ENCODE assay signal across 14 cellular contexts in genomic region chr20:17655865-17656489, GRCh38. TPM values are rescaled to one million over a fixed set of nuclear protein-coding genes. Genes with fewer than 3 reads are reported as not detected.
A peak's percentile ranks its signal among the peaks of the same experiment; 100 is the strongest.
DNase-seq lines count a peak whose midpoint lies in the region; ATAC-seq and TF ChIP-seq lines count a peak whose summit lies in the region.
"Had no signal": no experiment of that assay in that cellular context is flagged by ENCODE, and none has a peak within 500 bp of the region (broad histone marks: within the 10 kb centered on the region; RNA-seq: fewer than 3 reads in every experiment).

No MANE protein-coding gene starts in this region.

- no peak for TF ChIP-seq EP300 in sigmoid colon (IDR thresholded peaks at IDR 0.05)

- H4K8ac ChIP-seq in IMR-90 (ENCODE audit: low read depth in 2 of 2, low read length in 2 of 2), result no peak overlapping the region

- H3K9me1 ChIP-seq in IMR-90 (ENCODE audit: insufficient read depth, low read length), result peaks cover 26% of the 10 kb centered on the region

- H3K27ac ChIP-seq in IMR-90 (ENCODE audit: insufficient read depth, low read length) (no peak overlapping the region; the same call in 1 of the 2 replicates), mammary epithelial cell (ENCODE audit: insufficient read depth, low read depth, low read length) (no peak overlapping the region), sigmoid colon (peak overlapping the region in 3 of 4 donors; percentile 1 to 19 (median 15)), SJCRH30 (no peak overlapping the region)

- H4K20me1 ChIP-seq in IMR-90 (ENCODE audit: insufficient read depth, low read length) (peaks cover 94% of the 10 kb centered on the region), mammary epithelial cell (ENCODE audit: insufficient read depth, low read length) (peaks cover 2% of the 10 kb centered on the region)

- no peak overlapping the region for H2AFZ ChIP-seq in IMR-90 (replicated peaks; ENCODE audit: low read length, poor library complexity)
- H2AFZ ChIP-seq in mammary epithelial cell (ENCODE audit: low read depth, low read length), result no peak overlapping the region

- no peak for TF ChIP-seq CTCF in IMR-90 (conservative IDR thresholded peaks at IDR 0.05; ENCODE audit: low read depth, low read length)
- no peak for TF ChIP-seq CTCF in mammary epithelial cell (conservative IDR thresholded peaks at IDR 0.05 in 1 of 2, IDR thresholded peaks at IDR 0.05 in 1 of 2; ENCODE audit: extremely low read depth in 1 of 2, insufficient read depth in 1 of 2, low read depth in 1 of 2, low read length in 2 of 2)
- TF ChIP-seq CTCF in sigmoid colon (IDR thresholded peaks at IDR 0.05), result no peak

- POLR2A ChIA-PET in IMR-90 (lab: Charles Lee; ENCODE audit: unreplicated experiment), result interaction anchor here (0.7 kb wide), 1 partner anchor 716 kb away, joined by 4 read pairs; no protein-coding TSS in a partner anchor

- no peak overlapping the region for H2BK20ac ChIP-seq in IMR-90 (ENCODE audit: low read depth, low read length)

- H2BK15ac ChIP-seq in IMR-90 (ENCODE audit: low read depth, low read length), result no peak overlapping the region

- H2AK9ac ChIP-seq in IMR-90 (replicated peaks; ENCODE audit: low read depth, low read length, poor library complexity), result no peak overlapping the region

- H3K14ac ChIP-seq in IMR-90 (replicated peaks; ENCODE audit: low read depth, low read length), result no peak overlapping the region

- H3K9ac ChIP-seq in IMR-90 (ENCODE audit: low read depth, low read length) (no peak overlapping the region), mammary epithelial cell (ENCODE audit: insufficient read depth, low read length) (no peak overlapping the region)

- H3K4me2 ChIP-seq in IMR-90 (ENCODE audit: low read depth, low read length), result no peak overlapping the region
- H3K4me2 ChIP-seq in mammary epithelial cell (ENCODE audit: insufficient read depth, low read depth, low read length), result no peak overlapping the region

- no peak overlapping the region for H2BK5ac ChIP-seq in IMR-90 (ENCODE audit: low read depth, low read length, poor library complexity, severe bottlenecking)

- H4K91ac ChIP-seq in IMR-90 (ENCODE audit: insufficient read depth, low read depth, low read length), result no peak overlapping the region

- CTCF ChIA-PET in IMR-90 (lab: Yijun Ruan, JAX), result interaction anchor here (0.8 to 1.4 kb wide), 2 partner anchors 49 to 255 kb away, joined by 3 read pairs; no protein-coding TSS in a partner anchor
- CTCF ChIA-PET in mammary epithelial cell (lab: Charles Lee; ENCODE audit: low non-redundant PET), result no interaction called here

- 71% methylated on average over 6 of the region's 11 CpGs; no CpG with 5 or more reads in 1 of the 2 experiments for WGBS in IMR-90 (ENCODE audit: extremely low coverage in 2 of 2, insufficient read length in 1 of 2), 2 experiments
- 91% methylated on average over 10 of the region's 11 CpGs for WGBS in mammary epithelial cell (ENCODE audit: low coverage, missing lambda C conversion rate)
- 84 to 85% methylated on average over 11 of the region's 11 CpGs for WGBS in sigmoid colon, 2 donors

- TF ChIP-seq POLR2A in IMR-90 (IDR thresholded peaks at IDR 0.05; ENCODE audit: low read depth, low read length) (no peak), sigmoid colon (IDR thresholded peaks at IDR 0.05) (no peak)

- H3K27me3 ChIP-seq in IMR-90 (ENCODE audit: control insufficient read depth, insufficient read depth, low read length), result no peaks in the 10 kb centered on the region
- H3K27me3 ChIP-seq in mammary epithelial cell (ENCODE audit: insufficient read depth, low read length), result no peaks in the 10 kb centered on the region
- no peaks in the 10 kb centered on the region for H3K27me3 ChIP-seq in sigmoid colon
- H3K27me3 ChIP-seq in SJCRH30, result no peaks in the 10 kb centered on the region
- H3K27me3 ChIP-seq: thyroid gland had no signal

- no peak overlapping the region for H2AK5ac ChIP-seq in IMR-90 (ENCODE audit: low read depth, low read length)

- peaks cover 7% of the 10 kb centered on the region; the same call in 1 of the 2 replicates for H3K9me3 ChIP-seq in IMR-90 (ENCODE audit: control insufficient read depth, insufficient read depth, low read length)
- H3K9me3 ChIP-seq in mammary epithelial cell (replicated peaks; ENCODE audit: insufficient read depth, low read length), result peaks cover 7% of the 10 kb centered on the region
- H3K9me3 ChIP-seq in sigmoid colon, result no peaks in the 10 kb centered on the region
- peaks cover 4% of the 10 kb centered on the region; the same call in 1 of the 2 replicates for H3K9me3 ChIP-seq in SJCRH30 (replicated peaks)
- H3K9me3 ChIP-seq: thyroid gland had no signal

- in situ Hi-C loops in IMR-90 (cut with MboI; ENCODE audit: low sequenced_read_pairs) (no loop called here), mammary epithelial cell (cut with MboI; ENCODE audit: low sequenced_read_pairs in 2 of 2) (loop anchor here in 1 of 2 donors (10.0 kb wide), 1 partner anchor 59 kb away; no protein-coding TSS in a partner anchor)

- no peak overlapping the region for H3K56ac ChIP-seq in IMR-90 (ENCODE audit: extremely low read depth, insufficient read depth, low read length)

- peaks cover 95% of the 10 kb centered on the region for H3K79me2 ChIP-seq in mammary epithelial cell (ENCODE audit: insufficient read depth, low read length)

- H3K4ac ChIP-seq in IMR-90 (ENCODE audit: low read depth, low read length), result no peak overlapping the region

- intact Hi-C loops in IMR-90 (cut with micrococcal nuclease) (loop anchor here (1.0 kb wide), 1 partner anchor 242 kb away; no protein-coding TSS in a partner anchor), mammary epithelial cell (cut with micrococcal nuclease) (loop anchor here (1.0 kb wide), 1 partner anchor 242 kb away; no protein-coding TSS in a partner anchor), sigmoid colon (cut with DNase I) (no loop called here)

- H3K4me1 ChIP-seq in IMR-90 (ENCODE audit: control insufficient read depth, insufficient read depth, low read length) (peaks cover 36% of the 10 kb centered on the region), mammary epithelial cell (ENCODE audit: insufficient read depth, low read length) (peaks cover 6% of the 10 kb centered on the region), sigmoid colon (peaks cover 0 to 42% (median 32%) of the 10 kb centered on the region in 4 donors), SJCRH30 (no peaks in the 10 kb centered on the region)

- peaks cover 26 to 90% of the 10 kb centered on the region in 2 experiments; a peak in 3 of 4 replicates for H3K79me1 ChIP-seq in IMR-90 (ENCODE audit: low read depth in 1 of 2, low read length in 2 of 2)

- BruUV-seq in IMR-90 (replicated peaks; lab: Mats Ljungman, UMichigan), result no TSS peak
- no TSS peak for BruUV-seq in mammary epithelial cell (replicated peaks; lab: Mats Ljungman, UMichigan)

- H3K4me3 ChIP-seq in IMR-90 (ENCODE audit: insufficient read depth, low read depth, low read length) (no peak overlapping the region), mammary epithelial cell (replicated peaks in 1 of 3; ENCODE audit: insufficient read depth in 1 of 3, low read depth in 2 of 3, low read length in 3 of 3) (no peak overlapping the region), sigmoid colon (no peak overlapping the region), SJCRH30 (no peak overlapping the region)
- H3K4me3 ChIP-seq: thyroid gland had no signal

- peak; percentile 6; the same call in 1 of the 2 replicates for ATAC-seq in IMR-90 (ENCODE audit: low read depth)
- ATAC-seq: activated naive CD4-positive, alpha-beta T cell treated with anti-CD3 and anti-CD28 coated beads, Interleukin-2, amount 50 U/mL, for 72 hours; natural killer cell treated with Interleukin-12 subunit alpha and Interleukin-12 subunit beta and Interleukin-15 and Interleukin-18, amount 100 ng/mL, for 72 hours had no signal

- peaks cover 56% of the 10 kb centered on the region for H3K36me3 ChIP-seq in IMR-90 (ENCODE audit: control insufficient read depth, insufficient read depth, low read length)
- H3K36me3 ChIP-seq in mammary epithelial cell (ENCODE audit: insufficient read depth, low read length), result peaks cover 8% of the 10 kb centered on the region
- H3K36me3 ChIP-seq in sigmoid colon, result peaks cover 0 to 18% (median 11%) of the 10 kb centered on the region in 4 donors
- peaks cover 30% of the 10 kb centered on the region for H3K36me3 ChIP-seq in SJCRH30

- no peak for TF ChIP-seq RAD21 in IMR-90 (IDR thresholded peaks at IDR 0.05; ENCODE audit: low read length)

- no peak overlapping the region for H2BK120ac ChIP-seq in IMR-90 (ENCODE audit: low read depth, low read length)

- H4K5ac ChIP-seq in IMR-90 (ENCODE audit: low read depth, low read length), result no peak overlapping the region

- dilution Hi-C loops in IMR-90 (cut with HindIII; ENCODE audit: low sequenced_read_pairs, unreplicated experiment), result no loop called here
- dilution Hi-C loops in mammary epithelial cell (cut with HindIII; ENCODE audit: low sequenced_read_pairs), result no loop called here

- DNase-seq in GM04504 (ENCODE audit: low read depth) (peak; percentile 47), IMR-90 (peak; percentile 67), mammary epithelial cell (peak; percentile 35), sigmoid colon (peak; percentile 57), nucleus accumbens (lab: John Stamatoyannopoulos, UW) (no peak), SJCRH30 (no peak), OCI-M2 (lab: John Stamatoyannopoulos, UW; ENCODE audit: unreplicated experiment) (no peak)
- DNase-seq in activated CD4-positive, CD25-positive, alpha-beta regulatory T cell (lab: John Stamatoyannopoulos, UW), result no peak
- DNase-seq: NCI-H2107, thyroid gland had no signal

- no peak overlapping the region for H3K23ac ChIP-seq in IMR-90 (ENCODE audit: low read depth, low read length)

- H3K18ac ChIP-seq in IMR-90 (ENCODE audit: low read depth, low read length), result no peak overlapping the region

TF ChIP-seq in IMR-90, 13 proteins besides CTCF, POLR2A, EP300 and RAD21 (continues in another document):
- 0 out of 2 replicates have a peak, but pooled peaks have one; percentile 13 for TF ChIP-seq NFE2L2 (IDR thresholded peaks at IDR 0.05; ENCODE audit: low read depth, low read length)

RNA-seq across cellular contexts. Expression of gene RRBP1, which starts 26.1 kb away (rescaled TPM):
- total RNA-seq in IMR-90 (2012; rRNA removed) (90.2 and 99.7 TPM in 2 replicates), mammary epithelial cell (100 to 1,000 TPM in 1 of 2 donors, 10 to 100 TPM in 1; 85.2 to 230 TPM), sigmoid colon (10 to 100 TPM; 30.1 to 69.2 (median 38.8) TPM)
- polyA plus RNA-seq in IMR-90 (2012; rRNA removed) (135 and 136 TPM in 2 replicates), mammary epithelial cell (82.9 TPM), sigmoid colon (100 to 1,000 TPM in 1 of 3 donors, 10 to 100 TPM in 2; 24.6 to 245 (median 31.4) TPM)
- polyA plus RNA-seq in IMR-90 (2012; cell fraction: cytosol; rRNA removed), result 134 and 143 TPM in 2 replicates
- 216 and 234 TPM in 2 replicates for polyA plus RNA-seq in IMR-90 (2012; cell fraction: nucleus; rRNA removed; ENCODE audit: low replicate concordance)
- 145 TPM for polyA minus RNA-seq in mammary epithelial cell
- 42.8 and 43.7 TPM in 2 replicates for total RNA-seq in SJCRH30 (2014; rRNA removed; shearing (Covaris generic))

RNA-seq across cellular contexts. Expression of gene BANF2, which starts 43.8 kb away (rescaled TPM):
- total RNA-seq in IMR-90 (2012; rRNA removed) (not detected in 2 replicates), mammary epithelial cell (not detected), sigmoid colon (not detected)
- polyA plus RNA-seq in IMR-90 (2012; rRNA removed) (not detected in 2 replicates), mammary epithelial cell (not detected), sigmoid colon (not detected)
- polyA plus RNA-seq in IMR-90 (2012; cell fraction: cytosol; rRNA removed), result not detected in 2 replicates
- not detected in 2 replicates for polyA plus RNA-seq in IMR-90 (2012; cell fraction: nucleus; rRNA removed; ENCODE audit: low replicate concordance)
- not detected for polyA minus RNA-seq in mammary epithelial cell
- not detected in 2 replicates for total RNA-seq in SJCRH30 (2014; rRNA removed; shearing (Covaris generic))
- total RNA-seq: activated naive CD4-positive, alpha-beta T cell treated with anti-CD3 and anti-CD28 coated beads, Interleukin-2, amount 50 U/mL, for 72 hours; frontal cortex; kidney epithelial cell; natural killer cell treated with Interleukin-12 subunit alpha and Interleukin-12 subunit beta and Interleukin-15 and Interleukin-18, amount 100 ng/mL, for 72 hours had no signal

Comparison
In these comparisons a context has a peak if more than half of its experiments do, and no peak if none do; other contexts are left out.
1. DNase-seq: peak in GM04504 (single experiment), IMR-90 (single experiment), mammary epithelial cell (single experiment) and sigmoid colon (single experiment); none in activated CD4-positive, CD25-positive, alpha-beta regulatory T cell (0 of 4), nucleus accumbens (0 of 56), SJCRH30 (0 of 2) and OCI-M2 (single experiment).
2. H3K27ac ChIP-seq: peak in sigmoid colon (3 of 4); none in IMR-90 (single experiment), mammary epithelial cell (single experiment) and SJCRH30 (single experiment).